ENCODE assay signal across 17 cellular contexts in the genomic region with DNA sequence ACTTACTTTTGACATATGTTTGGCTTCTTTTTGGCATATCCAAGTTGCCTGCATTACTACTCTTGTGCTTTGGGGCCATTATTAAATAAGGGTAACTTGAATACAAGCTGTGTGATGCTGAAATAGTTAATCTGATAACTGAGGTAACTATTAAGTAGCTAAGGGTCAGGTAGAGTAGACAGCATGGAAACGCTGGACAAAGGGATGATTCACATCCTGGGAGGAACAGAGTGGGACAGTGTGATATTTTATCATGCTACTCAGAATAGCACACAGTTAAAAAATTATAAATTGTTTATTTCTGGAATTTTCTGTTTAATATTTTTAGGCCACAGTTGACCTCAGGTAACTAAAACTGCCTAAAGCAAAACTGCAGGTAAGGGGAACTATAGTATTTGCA.
"Had no signal": no experiment of that assay in that cellular context is flagged by ENCODE, and none has a peak within 500 bp of the region (broad histone marks: within the 10 kb centered on the region; RNA-seq: fewer than 3 reads in every experiment).

No MANE protein-coding gene starts in this region.

- H3K27me3 ChIP-seq: heart left ventricle, pancreas had no signal

- H3K36me3 ChIP-seq: heart left ventricle, lower lobe of right lung, pancreas had no signal

- DNase-seq: activated CD4-positive, alpha-beta memory T cell treated with anti-CD3 and anti-CD28 coated beads for 36 hours; activated CD8-positive, alpha-beta memory T cell treated with anti-CD3 and anti-CD28 coated beads, Interleukin-2, amount 10 ng/mL, durations not matched to agents 7 days and 5 days; activated naive CD4-positive, alpha-beta T cell treated with anti-CD3 and anti-CD28 coated beads, Interleukin-2, amount 50 U/mL, for 16 hours; activated T-cell treated with anti-CD3 and anti-CD28 coated beads, Interleukin-2, amount 50 U/mL, for 1 hour; central memory CD4-positive, alpha-beta T cell; effector CD8-positive, alpha-beta T cell; heart left ventricle; immature natural killer cell; left colon; lower lobe of right lung; naive B cell; pancreas; stimulated activated CD4-positive, alpha-beta T cell treated with anti-CD3 and anti-CD28 coated beads, Interleukin-12 subunit alpha, Interleukin-12 subunit beta, amount 100 ng/mL, for 4 hours; stimulated activated CD4-positive, alpha-beta T cell treated with anti-CD3 and anti-CD28 coated beads, Interleukin-2, amount 100 ng/mL, for 24 hours had no signal

- ATAC-seq: activated CD8-positive, alpha-beta memory T cell treated with anti-CD3 and anti-CD28 coated beads, Interleukin-2, amount 10 ng/mL, durations not matched to agents 7 days and 5 days; heart left ventricle; left colon; lower lobe of right lung; pancreas; stimulated activated effector memory CD8-positive, alpha-beta T cell treated with anti-CD3 and anti-CD28 coated beads, Interleukin-12 subunit alpha, Interleukin-12 subunit beta, amount 100 ng/mL, for 72 hours had no signal

- H3K27ac ChIP-seq: coronary artery, heart left ventricle, lower lobe of right lung, pancreas, VCaP had no signal

- H3K9me3 ChIP-seq: heart left ventricle, lower lobe of right lung, pancreas had no signal

- H3K4me3 ChIP-seq: coronary artery, heart left ventricle, lower lobe of right lung, pancreas had no signal

- H3K4me1 ChIP-seq: lower lobe of right lung, pancreas had no signal
